13 cellular contexts compared by ENCODE assay signal in the genomic region with DNA sequence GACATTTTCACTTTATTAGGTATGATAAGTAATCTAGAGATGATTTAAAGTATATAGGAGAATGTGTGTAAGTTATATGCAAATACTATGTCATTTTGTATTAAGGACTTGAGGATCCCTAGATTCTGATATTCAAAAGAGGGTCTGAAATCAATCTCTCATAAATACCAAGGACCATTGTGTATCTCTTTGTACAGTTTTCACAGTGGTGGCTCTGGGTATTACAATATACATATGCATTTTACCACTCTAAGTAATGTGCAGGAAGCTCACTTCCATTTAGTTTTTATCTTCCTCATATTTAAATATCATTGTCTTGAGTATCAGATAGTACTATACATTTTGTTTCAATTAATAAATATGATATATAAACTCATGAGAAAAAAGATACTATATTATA.
"Had no signal": no experiment of that assay in that cellular context is flagged by ENCODE, and none has a peak within 500 bp of the region (broad histone marks: within the 10 kb centered on the region; RNA-seq: fewer than 3 reads in every experiment).

No MANE protein-coding gene starts in this region.

- H3K4me3 ChIP-seq: gastroesophageal sphincter, hepatocyte, pancreas, skin epidermis, vagina had no signal

- DNase-seq: activated CD4-positive, alpha-beta T cell treated with anti-CD3 and anti-CD28 coated beads, Interleukin-2, amount 50 U/mL, for 1 hour; activated CD4-positive, CD25-positive, alpha-beta regulatory T cell; activated naive CD4-positive, alpha-beta T cell treated with anti-CD3 and anti-CD28 coated beads, Interleukin-2, amount 50 U/mL, for 16 hours; activated T-cell treated with anti-CD3 and anti-CD28 coated beads, Interleukin-2, amount 50 U/mL, for 1 hour; caudate nucleus; effector memory CD4-positive, alpha-beta T cell; mesendoderm; pancreas; retina had no signal

- H3K79me2 ChIP-seq: hepatocyte had no signal

- ATAC-seq: gastroesophageal sphincter, pancreas had no signal

- H3K9me3 ChIP-seq: gastroesophageal sphincter, pancreas, vagina had no signal

- H3K27me3 ChIP-seq: gastroesophageal sphincter, hepatocyte, pancreas, vagina had no signal

- H3K4me2 ChIP-seq: hepatocyte had no signal

- H3K4me1 ChIP-seq: gastroesophageal sphincter, pancreas, vagina had no signal

- H3K27ac ChIP-seq: gastroesophageal sphincter, hepatocyte, pancreas, skin epidermis, vagina had no signal

- H3K36me3 ChIP-seq: gastroesophageal sphincter, pancreas, vagina had no signal

- H2AFZ ChIP-seq: hepatocyte had no signal
